In genomic region chr5:56692359-56693219, GRCh38 we compare ENCODE assay signal across 11 cellular contexts.
DNase-seq lines count a peak whose midpoint lies in the region; ATAC-seq and TF ChIP-seq lines count a peak whose summit lies in the region.
"Had no signal": no experiment of that assay in that cellular context is flagged by ENCODE, and none has a peak within 500 bp of the region (broad histone marks: within the 10 kb centered on the region; RNA-seq: fewer than 3 reads in every experiment).

No MANE protein-coding gene starts in this region.

- ATAC-seq in GM18867 (IDR thresholded peaks at IDR 0.05; ENCODE audit: unreplicated experiment) (peak; percentile 58), HG03378 (IDR thresholded peaks at IDR 0.05; ENCODE audit: unreplicated experiment) (peak; percentile 52), gastrocnemius medialis (no peak)

- no peak for TF ChIP-seq POLR2A in gastrocnemius medialis (IDR thresholded peaks at IDR 0.05)

- POLR2A ChIA-PET in CD8-positive, alpha-beta memory T cell (lab: Charles Lee) = no interaction called here

- no peak overlapping the region for H3K27ac ChIP-seq in CD8-positive, alpha-beta memory T cell (ENCODE audit: low read depth, low read length)
- no peak overlapping the region for H3K27ac ChIP-seq in gastrocnemius medialis

- peak overlapping the region in 5 of 7 donors; percentile 33 to 65 (median 42) for H3K4me3 Mint-ChIP-seq in CD8-positive, alpha-beta memory T cell
- H3K4me3 Mint-ChIP-seq in activated naive CD8-positive, alpha-beta T cell treated with anti-CD3 and anti-CD28 coated beads for 36 hours = peak overlapping the region; percentile 3

- CTCF ChIA-PET in CD8-positive, alpha-beta memory T cell (lab: Charles Lee) = no interaction called here

- no peak for TF ChIP-seq CTCF in gastrocnemius medialis (IDR thresholded peaks at IDR 0.05 in 4 of 5, conservative IDR thresholded peaks at IDR 0.05 in 1 of 5)

- H3K4me1 ChIP-seq in CD8-positive, alpha-beta memory T cell (ENCODE audit: insufficient read depth, low read length) = peaks cover 78% of the 10 kb centered on the region
- no peaks in the 10 kb centered on the region for H3K4me1 ChIP-seq in gastrocnemius medialis

- peak overlapping the region in 7 of 8 donors; percentile 40 to 94 (median 48) for H3K27ac Mint-ChIP-seq in CD8-positive, alpha-beta memory T cell
- no peak overlapping the region for H3K27ac Mint-ChIP-seq in activated naive CD8-positive, alpha-beta T cell treated with anti-CD3 and anti-CD28 coated beads for 36 hours

- no peaks in the 10 kb centered on the region for H3K9me3 Mint-ChIP-seq in CD8-positive, alpha-beta memory T cell
- H3K9me3 Mint-ChIP-seq in activated naive CD8-positive, alpha-beta T cell treated with anti-CD3 and anti-CD28 coated beads for 36 hours = peaks cover 3% of the 10 kb centered on the region

- intact Hi-C loops in gastrocnemius medialis (cut with DNase I; ENCODE audit: low total_unique reads) = no loop called here

- no peaks in the 10 kb centered on the region for H3K9me3 ChIP-seq in CD8-positive, alpha-beta memory T cell (ENCODE audit: low read length)
- H3K9me3 ChIP-seq in gastrocnemius medialis = no peaks in the 10 kb centered on the region

- H3K4me3 ChIP-seq in CD8-positive, alpha-beta memory T cell (ENCODE audit: low read length) = no peak overlapping the region
- no peak overlapping the region for H3K4me3 ChIP-seq in gastrocnemius medialis

- peaks cover 6 to 52% of the 10 kb centered on the region in 2 donors for H3K27me3 Mint-ChIP-seq in CD8-positive, alpha-beta memory T cell
- no peaks in the 10 kb centered on the region for H3K27me3 Mint-ChIP-seq in activated naive CD8-positive, alpha-beta T cell treated with anti-CD3 and anti-CD28 coated beads for 36 hours

- no peaks in the 10 kb centered on the region for H3K27me3 ChIP-seq in CD8-positive, alpha-beta memory T cell (ENCODE audit: insufficient read depth, low read length, poor library complexity, severe bottlenecking)
- H3K27me3 ChIP-seq in gastrocnemius medialis = no peaks in the 10 kb centered on the region

- H3K36me3 ChIP-seq in CD8-positive, alpha-beta memory T cell (ENCODE audit: insufficient read depth, low read length) = no peaks in the 10 kb centered on the region
- no peaks in the 10 kb centered on the region for H3K36me3 ChIP-seq in gastrocnemius medialis

- H3K4me1 Mint-ChIP-seq in CD8-positive, alpha-beta memory T cell = peaks cover 55 to 86% (median 63%) of the 10 kb centered on the region in 3 donors
- peaks cover 28% of the 10 kb centered on the region for H3K4me1 Mint-ChIP-seq in activated naive CD8-positive, alpha-beta T cell treated with anti-CD3 and anti-CD28 coated beads for 36 hours

- in situ Hi-C loops in gastrocnemius medialis (cut with MboI; ENCODE audit: low sequenced_read_pairs in 4 of 4) = no loop called here

- DNase-seq in CD8-positive, alpha-beta memory T cell = peak in 1 of 5 donors; percentile 16
- DNase-seq in activated naive CD8-positive, alpha-beta T cell treated with anti-CD3 and anti-CD28 coated beads for 36 hours = no peak
- DNase-seq in gastrocnemius medialis (no peak), SK-N-DZ (ENCODE audit: low spot score) (no peak), NCI-H2029 (lab: John Stamatoyannopoulos, UW) (no peak)
- DNase-seq in activated effector memory CD4-positive, alpha-beta T cell treated with Interleukin-2 at 50 U/mL for 16 hours = no peak
- DNase-seq: COR-L47, NCI-H1048, NCI-H446 treated with DMSO at 0.1 percent for 48 hours had no signal

- H3K36me3 Mint-ChIP-seq in CD8-positive, alpha-beta memory T cell = no peaks in the 10 kb centered on the region
- peaks cover 4% of the 10 kb centered on the region for H3K36me3 Mint-ChIP-seq in activated naive CD8-positive, alpha-beta T cell treated with anti-CD3 and anti-CD28 coated beads for 36 hours

Comparison
In these comparisons a context has a peak if more than half of its experiments do, and no peak if none do; other contexts are left out.
1. ATAC-seq: peak in GM18867 (single experiment) and HG03378 (single experiment); none in gastrocnemius medialis (0 of 2).